1 cellular context compared by ENCODE assay signal in the genomic region with DNA sequence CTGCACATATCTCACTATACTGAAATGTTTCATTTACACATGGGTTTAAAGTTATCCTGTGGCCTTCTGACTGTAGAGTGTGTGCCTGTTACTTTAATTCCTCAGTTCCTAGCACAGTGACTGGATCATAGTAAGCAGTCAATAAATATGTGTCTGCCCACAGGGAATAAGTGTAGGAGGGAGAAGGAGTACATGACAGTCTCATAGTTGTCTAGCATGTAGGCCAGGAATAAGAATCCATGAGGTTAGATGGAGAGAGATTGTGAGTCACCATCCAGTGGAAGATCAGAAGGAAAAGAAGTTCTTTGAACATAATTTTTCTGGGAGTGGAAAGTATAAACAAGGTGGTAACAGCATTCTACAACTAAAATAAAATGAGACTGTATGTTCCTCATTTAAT.
TF ChIP-seq lines count a peak whose summit lies in the region.

No MANE protein-coding gene starts in this region.

TF ChIP-seq in IMR-90, 13 proteins besides CTCF, POLR2A, EP300 and RAD21:
- TF ChIP-seq FOS (IDR thresholded peaks at IDR 0.05; ENCODE audit: low read depth, low read length) (peak; percentile 57), RCOR1 (IDR thresholded peaks at IDR 0.05; ENCODE audit: insufficient replicate concordance, low read length) (no peak)
